31 cellular contexts compared by ENCODE assay signal in genomic region chr11:29657709-29658108, GRCh38.
"Had no signal": no experiment of that assay in that cellular context is flagged by ENCODE, and none has a peak within 500 bp of the region (broad histone marks: within the 10 kb centered on the region; RNA-seq: fewer than 3 reads in every experiment).

No MANE protein-coding gene starts in this region.

- DNase-seq: activated CD4-positive, alpha-beta T cell treated with anti-CD3 and anti-CD28 coated beads, Interleukin-2, amount 10 ng/mL, durations not matched to agents 24 days and 14 days; activated CD4-positive, alpha-beta T cell treated with anti-CD3 and anti-CD28 coated beads, Interleukin-2, amount 50 U/mL, for 4 hours; activated CD8-positive, alpha-beta T cell treated with anti-CD3 and anti-CD28 coated beads for 36 hours; activated effector memory CD4-positive, alpha-beta T cell treated with anti-CD3 and anti-CD28 coated beads, Interleukin-2, amount 50 U/mL, for 16 hours; activated naive CD4-positive, alpha-beta T cell; activated naive CD4-positive, alpha-beta T cell treated with anti-CD3 and anti-CD28 coated beads, Interleukin-2, amount 50 U/mL, for 16 hours; activated naive CD8-positive, alpha-beta T cell treated with anti-CD3 and anti-CD28 coated beads for 36 hours; activated T-cell treated with anti-CD3 and anti-CD28 coated beads, Interleukin-2, amount 50 U/mL, for 1 hour; activated T-cell treated with anti-CD3 and anti-CD28 coated beads, Interleukin-2, amount 50 U/mL, for 72 hours; amygdala; caudate nucleus; cerebellar nuclear complex; Karpas-422; KBM-7; NCI-H1105; NCI-H1417 treated with DMSO at 0.1 percent for 48 hours; NCI-H187 treated with DMSO at 0.1 percent for 48 hours; NCI-H2081; NCI-H2171 treated with DMSO at 0.1 percent for 48 hours; NCI-H2227 treated with DMSO at 0.1 percent for 48 hours; NCI-H446 treated with DMSO at 0.1 percent for 48 hours; NCI-H524; NCI-H69; NCI-H82; NK-92 treated with Interleukin-12 subunit alpha and Interleukin-12 subunit beta, amount 100 ng/mL, for 24 hours; PC-3; Peyer's patch; RPMI8226; T1000 had no signal

- H3K4me1 ChIP-seq: ascending aorta, Peyer's patch had no signal

- H3K27ac ChIP-seq: ascending aorta, Peyer's patch had no signal

- H3K9me3 ChIP-seq: ascending aorta, Peyer's patch had no signal

- ATAC-seq: activated CD8-positive, alpha-beta T cell treated with anti-CD3 and anti-CD28 coated beads for 36 hours; activated T-cell treated with anti-CD3 and anti-CD28 coated beads, Interleukin-2, amount 50 U/mL, for 72 hours; activated T-helper 17 cell treated with anti-CD3 and anti-CD28 coated beads, Interleukin-2, amount 50 U/mL, for 72 hours; PC-3 had no signal

- H3K27me3 ChIP-seq: ascending aorta, Peyer's patch had no signal

- H3K4me3 ChIP-seq: ascending aorta, Peyer's patch had no signal

- H3K36me3 ChIP-seq: ascending aorta, Peyer's patch had no signal
